ENCODE assay signal across 1 cellular context in the genomic region with DNA sequence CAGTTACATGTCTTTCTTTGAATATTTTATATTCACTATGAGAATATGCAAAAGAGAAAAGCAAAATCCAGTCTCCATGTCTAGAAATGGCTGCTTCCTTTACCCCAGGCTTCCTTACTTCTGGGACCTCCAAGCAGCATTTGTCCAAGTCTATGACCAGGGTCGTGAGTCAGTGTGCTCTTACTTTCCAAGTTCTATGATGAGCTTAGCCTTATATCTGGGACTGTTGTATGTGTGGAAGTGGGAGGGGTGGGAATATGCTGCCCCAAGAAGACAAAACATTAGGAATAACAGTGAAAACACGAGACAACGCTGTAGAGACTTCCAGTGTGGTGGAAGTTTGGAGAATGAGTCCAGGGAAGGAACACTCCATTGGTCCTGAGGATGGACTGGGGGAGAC.
TF ChIP-seq lines count a peak whose summit lies in the region.

No MANE protein-coding gene starts in this region.

TF ChIP-seq in endothelial cell of umbilical vein, 7 proteins besides CTCF, POLR2A, EP300 and RAD21:
- TF ChIP-seq POLR2AphosphoS5 (IDR thresholded peaks at IDR 0.05; ENCODE audit: insufficient read depth, low read depth, low read length) (no peak), FOS (IDR thresholded peaks at IDR 0.05; ENCODE audit: borderline replicate concordance, insufficient read depth, low read length) (no peak), EZH2 (IDR thresholded peaks at IDR 0.05; ENCODE audit: borderline replicate concordance, low read depth, low read length, severe bottlenecking) (no peak), GATA2 (IDR thresholded peaks at IDR 0.05; ENCODE audit: insufficient read depth, insufficient read length, low read depth, low read length) (no peak), JUN (IDR thresholded peaks at IDR 0.05; ENCODE audit: borderline replicate concordance, insufficient read depth, insufficient read length, low read depth) (no peak), MYC (IDR thresholded peaks at IDR 0.05; ENCODE audit: low read depth, low read length) (no peak)
- TF ChIP-seq, protein P1, sequence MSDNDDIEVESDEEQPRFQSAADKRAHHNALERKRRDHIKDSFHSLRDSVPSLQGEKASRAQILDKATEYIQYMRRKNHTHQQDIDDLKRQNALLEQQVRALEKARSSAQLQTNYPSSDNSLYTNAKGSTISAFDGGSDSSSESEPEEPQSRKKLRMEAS (IDR thresholded peaks at IDR 0.05; ENCODE audit: insufficient read depth, insufficient read length): no peak
